18 cellular contexts compared by ENCODE assay signal in the genomic region with DNA sequence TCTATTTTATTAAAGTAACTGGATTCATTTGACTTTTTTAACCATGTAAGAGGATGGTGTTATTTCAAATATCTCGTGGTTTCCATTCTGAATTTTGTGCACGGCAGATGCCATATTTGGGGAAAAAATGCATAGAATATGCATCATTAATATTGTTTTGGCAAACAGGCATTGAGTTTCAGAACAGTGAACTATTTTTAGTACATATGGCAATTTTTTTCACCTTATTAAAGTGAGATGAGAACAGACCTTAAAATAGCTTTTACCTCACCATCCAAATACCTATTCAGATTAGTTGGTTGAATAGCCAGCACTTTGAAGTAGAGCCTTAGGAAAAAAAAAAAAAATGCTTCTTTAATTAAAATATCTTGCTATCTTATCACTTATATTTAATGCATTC.
A peak's percentile ranks its signal among the peaks of the same experiment; 100 is the strongest.
DNase-seq lines count a peak whose midpoint lies in the region; ATAC-seq and TF ChIP-seq lines count a peak whose summit lies in the region.
"Had no signal": no experiment of that assay in that cellular context is flagged by ENCODE, and none has a peak within 500 bp of the region (broad histone marks: within the 10 kb centered on the region; RNA-seq: fewer than 3 reads in every experiment).

No MANE protein-coding gene starts in this region.

- H3K36me3 ChIP-seq in gastroesophageal sphincter, result peaks cover 0 to 10% of the 10 kb centered on the region in 2 donors
- no peaks in the 10 kb centered on the region for H3K36me3 ChIP-seq in prostate gland
- H3K36me3 ChIP-seq in aorta (ENCODE audit: control insufficient read depth in 1 of 2, insufficient read depth in 2 of 2, low read length in 1 of 2), result no peaks in the 10 kb centered on the region

- WGBS in gastroesophageal sphincter (ENCODE audit: low coverage in 1 of 2), 2 donors, result 33 to 50% methylated on average over 2 of the region's 2 CpGs
- 66% methylated on average over 2 of the region's 2 CpGs for WGBS in prostate gland
- WGBS in aorta, 2 donors, result 5% methylated on average over 2 of the region's 2 CpGs

- H3K4me3 ChIP-seq in gastroesophageal sphincter (peak overlapping the region; percentile 54 to 89), prostate gland (no peak overlapping the region), aorta (ENCODE audit: low read length in 2 of 2) (no peak overlapping the region)
- H3K4me3 ChIP-seq: adrenal gland, lung had no signal

- H3K27me3 ChIP-seq in gastroesophageal sphincter (no peaks in the 10 kb centered on the region), prostate gland (replicated peaks; ENCODE audit: insufficient read depth) (no peaks in the 10 kb centered on the region), aorta (ENCODE audit: control insufficient read depth in 1 of 2, insufficient read depth in 2 of 2, low read length in 1 of 2) (no peaks in the 10 kb centered on the region)
- H3K27me3 ChIP-seq: adrenal gland, Peyer's patch had no signal

- H3K4me1 ChIP-seq in gastroesophageal sphincter (peaks cover 0 to 32% (median 0%) of the 10 kb centered on the region in 3 donors), prostate gland (replicated peaks) (no peaks in the 10 kb centered on the region), aorta (ENCODE audit: control insufficient read depth in 1 of 2, insufficient read depth in 2 of 2, low read length in 2 of 2) (peaks cover 0 to 4% of the 10 kb centered on the region in 2 donors)
- H3K4me1 ChIP-seq: Peyer's patch had no signal

- H3K27ac ChIP-seq in gastroesophageal sphincter (peak overlapping the region; percentile 86 to 100 (median 89)), prostate gland (peak overlapping the region; percentile 56 to 68), aorta (ENCODE audit: low read depth in 1 of 2, low read length in 2 of 2) (no peak overlapping the region)
- H3K27ac ChIP-seq: adrenal gland, C4-2B had no signal

- DNase-seq in Right ventricle myocardium inferior (ENCODE audit: missing footprints) (no peak), cardiac septum (ENCODE audit: low spot score) (no peak), prostate gland (ENCODE audit: low spot score) (no peak), aorta (no peak), foreskin melanocyte (no peak), activated gamma-delta T cell (lab: John Stamatoyannopoulos, UW) (no peak)
- DNase-seq: activated CD4-positive, alpha-beta T cell treated with anti-CD3 and anti-CD28 coated beads for 1 hour; adrenal gland; GOT3; naive B cell; NCI-H1694 treated with DMSO at 0.1 percent for 48 hours; Peyer's patch; stimulated activated CD4-positive, alpha-beta T cell treated with anti-CD3 and anti-CD28 coated beads, Interleukin-12 subunit alpha, Interleukin-12 subunit beta, amount 100 ng/mL, for 4 hours had no signal

- TF ChIP-seq EP300 in gastroesophageal sphincter (IDR thresholded peaks at IDR 0.05), result peak; percentile 10

- no peak for TF ChIP-seq POLR2A in gastroesophageal sphincter (IDR thresholded peaks at IDR 0.05)
- no peak for TF ChIP-seq POLR2A in prostate gland (IDR thresholded peaks at IDR 0.05)

- intact Hi-C loops in Right ventricle myocardium inferior (cut with DNase I), result loop anchor here (5.0 kb wide), 1 partner anchor 46 kb away; no protein-coding TSS in a partner anchor
- intact Hi-C loops in cardiac septum (cut with DNase I), result loop anchor here (10.0 kb wide), 1 partner anchor 274 kb away; no protein-coding TSS in a partner anchor
- intact Hi-C loops in prostate gland (cut with DNase I), result no loop called here
- intact Hi-C loops in aorta (cut with DNase I), result loop anchor here (5.0 to 10.0 kb wide), 3 partner anchors 36 to 116 kb away; partner anchors contain the start of gene FLNB (in 2 of the 2)

- H3K9me3 ChIP-seq in gastroesophageal sphincter (no peaks in the 10 kb centered on the region), prostate gland (no peaks in the 10 kb centered on the region), aorta (ENCODE audit: control insufficient read depth, low read length) (no peaks in the 10 kb centered on the region)
- H3K9me3 ChIP-seq: adrenal gland, Peyer's patch had no signal

- TF ChIP-seq CTCF in gastroesophageal sphincter (IDR thresholded peaks at IDR 0.05) (no peak), prostate gland (IDR thresholded peaks at IDR 0.05) (no peak)

- ATAC-seq in Right ventricle myocardium inferior (peak; percentile 61), gastroesophageal sphincter (peak; percentile 80), aorta (ENCODE audit: low FRiP score) (peak; percentile 76), HG02885 (IDR thresholded peaks at IDR 0.05; ENCODE audit: poor library complexity, unreplicated experiment) (no peak)
- ATAC-seq: HepG2 had no signal

Comparison
In these comparisons a context has a peak if more than half of its experiments do, and no peak if none do; other contexts are left out.
1. H3K27ac ChIP-seq: peak in gastroesophageal sphincter (4 of 4) and prostate gland (2 of 2); none in aorta (0 of 2).
2. H3K4me3 ChIP-seq: peak in gastroesophageal sphincter (2 of 2); none in prostate gland (0 of 2) and aorta (0 of 2).